Comparison of ENCODE assay signal across 8 cellular contexts in the genomic region with DNA sequence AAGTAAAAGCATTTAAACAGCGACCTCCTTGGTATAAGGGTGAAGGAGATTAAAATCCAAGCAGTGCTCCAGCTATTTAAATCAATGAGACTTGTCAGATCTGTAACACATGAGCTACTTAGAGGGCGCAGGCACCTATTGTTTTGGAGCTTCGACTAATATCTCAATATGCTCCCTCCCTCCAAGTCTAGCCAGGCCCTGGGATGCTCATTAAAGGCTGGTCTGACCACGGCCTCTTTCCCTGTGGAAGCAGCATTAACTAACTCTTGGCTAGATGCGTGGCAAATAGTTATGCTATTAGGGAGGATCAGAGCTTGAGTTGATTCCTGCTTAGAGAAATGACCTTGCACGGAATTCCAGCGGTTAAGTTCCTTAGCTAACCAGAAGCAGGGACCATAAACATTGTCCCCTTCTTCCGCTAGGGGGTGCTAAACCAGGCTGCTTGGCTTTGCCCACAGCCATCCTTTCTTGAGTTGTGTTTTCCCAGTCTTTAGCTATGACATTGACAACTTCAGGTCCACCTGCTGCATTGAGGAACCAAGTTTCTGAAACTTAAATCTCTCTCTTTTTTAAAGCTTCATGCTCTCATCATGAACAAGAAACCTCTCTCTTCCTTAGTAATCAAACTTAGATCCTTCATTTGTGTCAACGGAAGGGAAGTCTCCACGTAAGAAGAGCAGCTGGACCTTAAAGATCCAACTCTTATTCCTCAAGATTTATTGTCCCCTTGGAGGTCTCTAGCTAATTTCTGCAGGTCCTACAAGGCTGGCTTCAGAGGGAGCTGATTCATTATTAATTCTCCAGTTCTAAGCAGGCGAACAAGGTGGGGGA.
A peak's percentile ranks its signal among the peaks of the same experiment; 100 is the strongest.
DNase-seq lines count a peak whose midpoint lies in the region; ATAC-seq lines count a peak whose summit lies in the region.

No MANE protein-coding gene starts in this region.

- DNase-seq in CD1c-positive myeloid dendritic cell (ENCODE audit: extremely low spot score) (peak; percentile 37), HuH-7 (ENCODE audit: low spot score) (peak; percentile 46), kidney tubule cell (ENCODE audit: low spot score) (peak; percentile 49), Ammon's horn (ENCODE audit: low spot score) (no peak), NCI-H345 (lab: John Stamatoyannopoulos, UW) (no peak)
- DNase-seq in activated CD4-positive, alpha-beta T cell treated with anti-CD3 and anti-CD28 coated beads, Interleukin-2, amount 50 U/mL, for 48 hours, result peak; percentile 41 to 43
- no peak for DNase-seq in central memory CD4-positive, alpha-beta T cell

- ATAC-seq in GM18907 (IDR thresholded peaks at IDR 0.05; ENCODE audit: unreplicated experiment), result peak; percentile 75

Comparison
In these comparisons a context has a peak if more than half of its experiments do, and no peak if none do; other contexts are left out.
1. DNase-seq: peak in CD1c-positive myeloid dendritic cell (single experiment), HuH-7 (single experiment), activated CD4-positive, alpha-beta T cell treated with anti-CD3 and anti-CD28 coated beads, Interleukin-2, amount 50 U/mL, for 48 hours (2 of 2) and kidney tubule cell (single experiment); none in Ammon's horn (single experiment), NCI-H345 (single experiment) and central memory CD4-positive, alpha-beta T cell (single experiment).